Comparison of ENCODE assay signal across 1 cellular context in the genomic region with DNA sequence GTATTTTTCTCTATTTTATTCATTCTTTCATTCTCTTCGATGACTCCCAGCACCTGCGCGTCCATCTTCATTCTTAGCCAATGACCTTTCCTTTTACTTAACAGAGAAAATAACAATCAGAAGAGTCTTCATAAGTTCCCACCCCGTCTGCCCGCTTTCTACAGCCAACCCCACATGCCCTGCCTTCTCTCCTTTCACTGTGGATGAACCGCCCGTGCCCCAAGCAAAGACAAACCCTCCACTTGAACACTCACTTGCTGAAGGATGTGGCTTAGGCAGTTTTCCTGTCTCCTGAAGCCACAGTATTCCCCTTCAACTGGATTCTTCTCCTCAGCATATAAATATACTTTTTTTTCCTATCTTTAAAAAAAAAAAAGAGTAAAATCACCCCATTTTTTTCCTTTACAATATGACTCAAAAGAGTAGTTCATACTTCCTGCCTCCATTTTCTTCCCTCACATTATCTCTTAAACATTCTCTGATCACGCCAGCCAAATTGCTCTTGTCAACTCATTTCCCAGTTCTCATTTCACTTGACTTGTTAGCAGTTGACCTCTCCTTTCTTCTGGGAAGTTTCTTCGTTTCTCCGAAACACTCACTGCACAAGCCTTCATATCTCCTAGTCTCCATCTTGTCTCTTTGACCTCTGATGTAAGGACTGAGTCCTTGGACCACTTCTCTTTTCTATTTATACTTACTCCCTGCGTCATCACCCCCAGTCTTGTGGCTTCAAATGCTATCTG.
TF ChIP-seq lines count a peak whose summit lies in the region.

No MANE protein-coding gene starts in this region.

TF ChIP-seq in K562, 482 proteins besides CTCF, POLR2A, EP300 and RAD21 (continued from another document and continues in another):
- TF ChIP-seq MLLT1 (IDR thresholded peaks at IDR 0.05): peak; percentile 25 to 63; a peak in 2 of 4 replicates
- TF ChIP-seq TCF3 (CRISPR knock-in tag; IDR thresholded peaks at IDR 0.05): peak; percentile 81
- TF ChIP-seq, protein P1, sequence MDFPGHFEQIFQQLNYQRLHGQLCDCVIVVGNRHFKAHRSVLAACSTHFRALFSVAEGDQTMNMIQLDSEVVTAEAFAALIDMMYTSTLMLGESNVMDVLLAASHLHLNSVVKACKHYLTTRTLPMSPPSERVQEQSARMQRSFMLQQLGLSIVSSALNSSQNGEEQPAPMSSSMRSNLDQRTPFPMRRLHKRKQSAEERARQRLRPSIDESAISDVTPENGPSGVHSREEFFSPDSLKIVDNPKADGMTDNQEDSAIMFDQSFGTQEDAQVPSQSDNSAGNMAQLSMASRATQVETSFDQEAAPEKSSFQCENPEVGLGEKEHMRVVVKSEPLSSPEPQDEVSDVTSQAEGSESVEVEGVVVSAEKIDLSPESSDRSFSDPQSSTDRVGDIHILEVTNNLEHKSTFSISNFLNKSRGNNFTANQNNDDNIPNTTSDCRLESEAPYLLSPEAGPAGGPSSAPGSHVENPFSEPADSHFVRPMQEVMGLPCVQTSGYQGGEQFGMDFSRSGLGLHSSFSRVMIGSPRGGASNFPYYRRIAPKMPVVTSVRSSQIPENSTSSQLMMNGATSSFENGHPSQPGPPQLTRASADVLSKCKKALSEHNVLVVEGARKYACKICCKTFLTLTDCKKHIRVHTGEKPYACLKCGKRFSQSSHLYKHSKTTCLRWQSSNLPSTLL (IDR thresholded peaks at IDR 0.05): peak; percentile 17; the same call in 1 of the 2 replicates
- no peak for TF ChIP-seq PYGO2 (tag; IDR thresholded peaks at IDR 0.05)
- TF ChIP-seq ZNF24 (IDR thresholded peaks at IDR 0.05): peak; percentile 32; the same call in 1 of the 2 replicates
- peak; percentile 79; the same call in 1 of the 2 replicates for TF ChIP-seq NFRKB (IDR thresholded peaks at IDR 0.05; ENCODE audit: low read depth)
- TF ChIP-seq ZEB2 (IDR thresholded peaks at IDR 0.05): peak; percentile 89
- TF ChIP-seq SMAD4 (CRISPR knock-in tag; conservative IDR thresholded peaks at IDR 0.05): peak; percentile 98
- TF ChIP-seq SMARCC2 (IDR thresholded peaks at IDR 0.05; ENCODE audit: low read depth): peak; percentile 54; the same call in 1 of the 2 replicates
- peak; percentile 77; the same call in 1 of the 2 replicates for TF ChIP-seq TEAD4 (IDR thresholded peaks at IDR 0.05; ENCODE audit: low read length)
- TF ChIP-seq TEAD4 (CRISPR knock-in tag; IDR thresholded peaks at IDR 0.05; ENCODE audit: borderline replicate concordance): no peak
- TF ChIP-seq ZNF395 (CRISPR knock-in tag; IDR thresholded peaks at IDR 0.05): peak; percentile 83
- no peak for TF ChIP-seq TCFL5 (CRISPR knock-in tag; conservative IDR thresholded peaks at IDR 0.05)
- peak; percentile 41; the same call in 1 of the 2 replicates for TF ChIP-seq ZNF197 (CRISPR knock-in tag; IDR thresholded peaks at IDR 0.05; ENCODE audit: low read depth)
- TF ChIP-seq ZBTB11 (CRISPR knock-in tag; IDR thresholded peaks at IDR 0.05): peak in 1 of 3 experiments; percentile 46; a peak in 1 of 6 replicates
- TF ChIP-seq TAF1 (IDR thresholded peaks at IDR 0.05; ENCODE audit: control insufficient read depth, extremely low read depth, insufficient read depth, low read length, severe bottlenecking): no peak
- TF ChIP-seq ESRRA (IDR thresholded peaks at IDR 0.05; ENCODE audit: borderline replicate concordance, low read depth): peak; percentile 99
- TF ChIP-seq MTA3 (IDR thresholded peaks at IDR 0.05; ENCODE audit: borderline replicate concordance): peak; percentile 73; the same call in 1 of the 2 replicates
- TF ChIP-seq, protein P2, sequence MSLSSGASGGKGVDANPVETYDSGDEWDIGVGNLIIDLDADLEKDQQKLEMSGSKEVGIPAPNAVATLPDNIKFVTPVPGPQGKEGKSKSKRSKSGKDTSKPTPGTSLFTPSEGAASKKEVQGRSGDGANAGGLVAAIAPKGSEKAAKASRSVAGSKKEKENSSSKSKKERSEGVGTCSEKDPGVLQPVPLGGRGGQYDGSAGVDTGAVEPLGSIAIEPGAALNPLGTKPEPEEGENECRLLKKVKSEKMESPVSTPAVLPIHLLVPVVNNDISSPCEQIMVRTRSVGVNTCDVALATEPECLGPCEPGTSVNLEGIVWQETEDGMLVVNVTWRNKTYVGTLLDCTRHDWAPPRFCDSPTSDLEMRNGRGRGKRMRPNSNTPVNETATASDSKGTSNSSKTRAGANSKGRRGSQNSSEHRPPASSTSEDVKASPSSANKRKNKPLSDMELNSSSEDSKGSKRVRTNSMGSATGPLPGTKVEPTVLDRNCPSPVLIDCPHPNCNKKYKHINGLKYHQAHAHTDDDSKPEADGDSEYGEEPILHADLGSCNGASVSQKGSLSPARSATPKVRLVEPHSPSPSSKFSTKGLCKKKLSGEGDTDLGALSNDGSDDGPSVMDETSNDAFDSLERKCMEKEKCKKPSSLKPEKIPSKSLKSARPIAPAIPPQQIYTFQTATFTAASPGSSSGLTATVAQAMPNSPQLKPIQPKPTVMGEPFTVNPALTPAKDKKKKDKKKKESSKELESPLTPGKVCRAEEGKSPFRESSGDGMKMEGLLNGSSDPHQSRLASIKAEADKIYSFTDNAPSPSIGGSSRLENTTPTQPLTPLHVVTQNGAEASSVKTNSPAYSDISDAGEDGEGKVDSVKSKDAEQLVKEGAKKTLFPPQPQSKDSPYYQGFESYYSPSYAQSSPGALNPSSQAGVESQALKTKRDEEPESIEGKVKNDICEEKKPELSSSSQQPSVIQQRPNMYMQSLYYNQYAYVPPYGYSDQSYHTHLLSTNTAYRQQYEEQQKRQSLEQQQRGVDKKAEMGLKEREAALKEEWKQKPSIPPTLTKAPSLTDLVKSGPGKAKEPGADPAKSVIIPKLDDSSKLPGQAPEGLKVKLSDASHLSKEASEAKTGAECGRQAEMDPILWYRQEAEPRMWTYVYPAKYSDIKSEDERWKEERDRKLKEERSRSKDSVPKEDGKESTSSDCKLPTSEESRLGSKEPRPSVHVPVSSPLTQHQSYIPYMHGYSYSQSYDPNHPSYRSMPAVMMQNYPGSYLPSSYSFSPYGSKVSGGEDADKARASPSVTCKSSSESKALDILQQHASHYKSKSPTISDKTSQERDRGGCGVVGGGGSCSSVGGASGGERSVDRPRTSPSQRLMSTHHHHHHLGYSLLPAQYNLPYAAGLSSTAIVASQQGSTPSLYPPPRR (CRISPR knock-in tag; IDR thresholded peaks at IDR 0.05; ENCODE audit: borderline replicate concordance): 0 out of 2 replicates have a peak, but pooled peaks have one; percentile 34
- TF ChIP-seq CBFA2T2 (conservative IDR thresholded peaks at IDR 0.05): peak; percentile 64; the same call in 1 of the 2 replicates
- no peak for TF ChIP-seq PHF20 (IDR thresholded peaks at IDR 0.05; ENCODE audit: partially characterized antibody)
- peak; percentile 64 for TF ChIP-seq TBP (optimal IDR thresholded peaks at IDR 0.05; ENCODE audit: low read depth, low read length)
- TF ChIP-seq NFE2L1 (tag; IDR thresholded peaks at IDR 0.05; ENCODE audit: borderline replicate concordance, low read depth): peak; percentile 8; the same call in 1 of the 2 replicates
